25 cellular contexts compared by ENCODE assay signal in genomic region chr6:109052852-109053251, GRCh38. TPM values are rescaled to one million over a fixed set of nuclear protein-coding genes. Genes with fewer than 3 reads are reported as not detected.
A peak's percentile ranks its signal among the peaks of the same experiment; 100 is the strongest.
DNase-seq lines count a peak whose midpoint lies in the region; ATAC-seq, FAIRE-seq and TF ChIP-seq lines count a peak whose summit lies in the region.
"Had no signal": no experiment of that assay in that cellular context is flagged by ENCODE, and none has a peak within 500 bp of the region (broad histone marks: within the 10 kb centered on the region; RNA-seq: fewer than 3 reads in every experiment).

No MANE protein-coding gene starts in this region.

- no peaks in the 10 kb centered on the region for H3K79me2 ChIP-seq in KMS-11 (ENCODE audit: insufficient read depth, low read depth)

- no peak overlapping the region for H3K9ac ChIP-seq in KMS-11

- H3K36me3 ChIP-seq in KMS-11 (ENCODE audit: insufficient read depth) = no peaks in the 10 kb centered on the region
- no peaks in the 10 kb centered on the region for H3K36me3 ChIP-seq in gastrocnemius medialis
- H3K36me3 ChIP-seq: colonic mucosa, right lobe of liver, spleen, thyroid gland had no signal

- H2AFZ ChIP-seq in KMS-11 (ENCODE audit: low read depth) = no peak overlapping the region

- TF ChIP-seq CTCF in D721Med (IDR thresholded peaks at IDR 0.05; ENCODE audit: insufficient read depth, missing control alignments) = no peak
- TF ChIP-seq CTCF in KMS-11 (conservative IDR thresholded peaks at IDR 0.05; ENCODE audit: low read depth, low read length) = no peak
- TF ChIP-seq CTCF in gastrocnemius medialis (IDR thresholded peaks at IDR 0.05 in 4 of 5, conservative IDR thresholded peaks at IDR 0.05 in 1 of 5) = no peak

- H3K4me1 ChIP-seq in KMS-11 (ENCODE audit: low read depth, poor library complexity, severe bottlenecking) (peaks cover 29% of the 10 kb centered on the region), gastrocnemius medialis (peaks cover 93 to 96% of the 10 kb centered on the region in 2 donors)
- H3K4me1 ChIP-seq: colonic mucosa, right lobe of liver had no signal

- no peak overlapping the region for H3K27ac ChIP-seq in KMS-11
- H3K27ac ChIP-seq in gastrocnemius medialis = peak overlapping the region; percentile 72 to 78 (median 74)
- H3K27ac ChIP-seq: colonic mucosa, HL-60, right lobe of liver, thyroid gland had no signal

- no peak overlapping the region for H3K4me3 ChIP-seq in KMS-11 (IDR thresholded peaks at IDR 0.05; ENCODE audit: insufficient read depth, low read depth, low read length)
- no peak overlapping the region for H3K4me3 ChIP-seq in gastrocnemius medialis
- H3K4me3 ChIP-seq: colonic mucosa, right lobe of liver, spleen, thyroid gland had no signal

- intact Hi-C loops in gastrocnemius medialis (cut with DNase I; ENCODE audit: low total_unique reads) = loop anchor here (5.0 kb wide), 1 partner anchor 46 kb away; no protein-coding TSS in a partner anchor

- H3K4me2 ChIP-seq in KMS-11 = peak overlapping the region; percentile 42; the same call in 1 of the 2 replicates

- H3K27me3 ChIP-seq in KMS-11 (ENCODE audit: insufficient read depth, low read depth) = no peaks in the 10 kb centered on the region
- H3K27me3 ChIP-seq in gastrocnemius medialis = no peaks in the 10 kb centered on the region
- H3K27me3 ChIP-seq: colonic mucosa, right lobe of liver, spleen, thyroid gland had no signal

- TF ChIP-seq POLR2A in gastrocnemius medialis (IDR thresholded peaks at IDR 0.05) = no peak

- no peaks in the 10 kb centered on the region for H3K9me3 ChIP-seq in gastrocnemius medialis
- H3K9me3 ChIP-seq: colonic mucosa, right lobe of liver, spleen, thyroid gland had no signal

- no peak for ATAC-seq in gastrocnemius medialis
- ATAC-seq: left colon; right lobe of liver; stimulated activated naive CD8-positive, alpha-beta T cell treated with anti-CD3 and anti-CD28 coated beads, Interleukin-15, amount 100 ng/mL, for 72 hours had no signal

- no peaks in the 10 kb centered on the region for H4K20me1 ChIP-seq in KMS-11 (ENCODE audit: insufficient read depth)

- in situ Hi-C loops in gastrocnemius medialis (cut with MboI; ENCODE audit: low sequenced_read_pairs in 4 of 4) = loop anchor here in 2 of 4 donors (25.0 kb wide), 1 partner anchor 116 kb away; no protein-coding TSS in a partner anchor

- peak; percentile 93 for FAIRE-seq in D721Med (lab: Jason Lieb, UNC)
- FAIRE-seq: astrocyte had no signal

- no peak for DNase-seq in D721Med (ENCODE audit: insufficient read length, low spot score)
- DNase-seq in OCI-M1 (lab: John Stamatoyannopoulos, UW) = peak; percentile 15
- no peak for DNase-seq in gastrocnemius medialis
- DNase-seq in inferior parietal cortex (ENCODE audit: extremely low spot score) = no peak
- no peak for DNase-seq in GM19240 (ENCODE audit: insufficient read length, low spot score)
- no peak for DNase-seq in kidney tubule cell (ENCODE audit: low spot score)
- DNase-seq: activated CD4-positive, alpha-beta T cell treated with anti-CD3 and anti-CD28 coated beads, Interleukin-2, amount 10 ng/mL, durations not matched to agents 7 days and 5 days; activated gamma-delta T cell treated with Interleukin-2 at 50 U/mL for 16 hours; activated T-cell treated with anti-CD3 and anti-CD28 coated beads, Interleukin-2, amount 50 U/mL, for 24 hours; C1 segment of cervical spinal cord; colonic mucosa; effector CD8-positive, alpha-beta T cell; hippocampal formation; KG1; left colon; NCI-H2081; right lobe of liver; RPMI8226; spleen; stimulated activated CD4-positive, alpha-beta T cell treated with anti-CD3 and anti-CD28 coated beads, Interleukin-2, amount 100 ng/mL, for 24 hours; stimulated activated naive CD8-positive, alpha-beta T cell treated with anti-CD3 and anti-CD28 coated beads, Interleukin-15, amount 100 ng/mL, for 72 hours; thyroid gland had no signal

RNA-seq across cellular contexts. Expression of gene SESN1, which starts 41.8 kb away (rescaled TPM):
- total RNA-seq in gastrocnemius medialis = 100 to 1,000 TPM in 3 of 4 donors, 10 to 100 TPM in 1; 73.3 to 253 (median 128) TPM

RNA-seq across cellular contexts. Expression of gene CEP57L1, which starts 42.5 kb away (rescaled TPM):
- 10 to 100 TPM; 10.3 to 29.7 (median 17.5) TPM for total RNA-seq in gastrocnemius medialis
